Comparison of ENCODE assay signal across 1 cellular context in the genomic region with DNA sequence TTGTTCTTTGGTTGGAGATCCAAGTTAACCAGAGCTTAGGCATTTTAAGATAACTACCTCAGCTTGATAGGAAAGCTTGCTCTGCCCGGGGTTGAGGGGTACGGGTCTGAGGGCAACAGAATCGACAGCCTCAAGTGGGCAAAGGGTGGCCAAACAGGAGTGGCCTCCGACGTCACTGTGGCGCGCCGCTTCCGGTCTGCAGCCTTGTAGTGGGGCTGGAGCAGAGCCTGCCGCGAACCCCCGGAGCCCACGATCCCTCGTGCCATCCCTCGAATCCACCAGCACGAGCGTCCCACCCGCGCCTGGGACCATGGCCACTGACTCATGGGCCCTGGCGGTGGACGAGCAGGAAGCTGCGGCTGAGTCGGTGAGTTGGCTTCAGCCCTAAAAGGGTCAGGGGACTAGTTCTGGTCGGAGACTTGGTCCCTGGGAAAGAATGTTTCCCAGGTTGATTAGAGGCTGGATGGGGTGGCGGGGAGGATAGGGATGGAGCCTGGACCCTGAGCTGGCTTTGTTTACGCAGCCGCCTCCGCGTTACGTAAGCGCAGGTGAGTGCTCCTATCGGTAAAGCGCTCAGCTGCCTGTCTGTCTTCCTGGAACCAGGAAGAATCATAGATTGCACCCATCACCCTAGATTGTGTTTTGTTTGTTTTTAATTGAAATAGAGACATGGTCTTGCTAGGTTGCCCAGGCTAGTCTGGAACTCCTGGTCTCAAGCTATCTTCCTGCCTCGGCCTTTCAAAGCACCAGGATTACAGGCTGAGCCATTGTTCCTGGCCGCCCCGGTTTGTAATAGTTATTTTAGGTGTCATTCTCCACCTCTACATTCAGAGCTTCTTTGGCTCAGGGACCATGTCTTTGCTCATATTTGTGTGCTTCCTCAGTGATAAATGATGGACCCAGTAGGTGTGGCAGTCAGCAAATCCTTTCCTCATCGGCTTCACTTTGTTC.
TF ChIP-seq lines count a peak whose summit lies in the region.

A gene (plus strand): TSS at position 199 of the 951 bp plus-strand sequence. CDS start 112 bp downstream, at position 311.

TF ChIP-seq in K562, 482 proteins besides CTCF, POLR2A, EP300 and RAD21 (continued from another document and continues in another):
- TF ChIP-seq, protein P1, sequence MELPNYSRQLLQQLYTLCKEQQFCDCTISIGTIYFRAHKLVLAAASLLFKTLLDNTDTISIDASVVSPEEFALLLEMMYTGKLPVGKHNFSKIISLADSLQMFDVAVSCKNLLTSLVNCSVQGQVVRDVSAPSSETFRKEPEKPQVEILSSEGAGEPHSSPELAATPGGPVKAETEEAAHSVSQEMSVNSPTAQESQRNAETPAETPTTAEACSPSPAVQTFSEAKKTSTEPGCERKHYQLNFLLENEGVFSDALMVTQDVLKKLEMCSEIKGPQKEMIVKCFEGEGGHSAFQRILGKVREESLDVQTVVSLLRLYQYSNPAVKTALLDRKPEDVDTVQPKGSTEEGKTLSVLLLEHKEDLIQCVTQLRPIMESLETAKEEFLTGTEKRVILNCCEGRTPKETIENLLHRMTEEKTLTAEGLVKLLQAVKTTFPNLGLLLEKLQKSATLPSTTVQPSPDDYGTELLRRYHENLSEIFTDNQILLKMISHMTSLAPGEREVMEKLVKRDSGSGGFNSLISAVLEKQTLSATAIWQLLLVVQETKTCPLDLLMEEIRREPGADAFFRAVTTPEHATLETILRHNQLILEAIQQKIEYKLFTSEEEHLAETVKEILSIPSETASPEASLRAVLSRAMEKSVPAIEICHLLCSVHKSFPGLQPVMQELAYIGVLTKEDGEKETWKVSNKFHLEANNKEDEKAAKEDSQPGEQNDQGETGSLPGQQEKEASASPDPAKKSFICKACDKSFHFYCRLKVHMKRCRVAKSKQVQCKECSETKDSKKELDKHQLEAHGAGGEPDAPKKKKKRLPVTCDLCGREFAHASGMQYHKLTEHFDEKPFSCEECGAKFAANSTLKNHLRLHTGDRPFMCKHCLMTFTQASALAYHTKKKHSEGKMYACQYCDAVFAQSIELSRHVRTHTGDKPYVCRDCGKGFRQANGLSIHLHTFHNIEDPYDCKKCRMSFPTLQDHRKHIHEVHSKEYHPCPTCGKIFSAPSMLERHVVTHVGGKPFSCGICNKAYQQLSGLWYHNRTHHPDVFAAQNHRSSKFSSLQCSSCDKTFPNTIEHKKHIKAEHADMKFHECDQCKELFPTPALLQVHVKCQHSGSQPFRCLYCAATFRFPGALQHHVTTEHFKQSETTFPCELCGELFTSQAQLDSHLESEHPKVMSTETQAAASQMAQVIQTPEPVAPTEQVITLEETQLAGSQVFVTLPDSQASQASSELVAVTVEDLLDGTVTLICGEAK (IDR thresholded peaks at IDR 0.05) = peak; percentile 73
- TF ChIP-seq, protein P1 (CRISPR knock-in tag; IDR thresholded peaks at IDR 0.05) = no peak
- TF ChIP-seq TRIM24 (IDR thresholded peaks at IDR 0.05) = peak in 1 of 2 experiments; percentile 41; a peak in 1 of 4 replicates
- peak; percentile 40; the same call in 1 of the 2 replicates for TF ChIP-seq CXXC5 (CRISPR knock-in tag; IDR thresholded peaks at IDR 0.05)
- peak; percentile 88 for TF ChIP-seq GABPB1 (CRISPR knock-in tag; IDR thresholded peaks at IDR 0.05)
- TF ChIP-seq PHF8 (IDR thresholded peaks at IDR 0.05; ENCODE audit: borderline replicate concordance, low read length) = peak; percentile 91
- 0 out of 2 replicates have a peak, but pooled peaks have one; percentile 28 for TF ChIP-seq ZBTB17 (CRISPR knock-in tag; IDR thresholded peaks at IDR 0.05)
- peak; percentile 34 for TF ChIP-seq NFIC (IDR thresholded peaks at IDR 0.05)
- TF ChIP-seq NONO (IDR thresholded peaks at IDR 0.05; ENCODE audit: low read depth in 2 of 2, low read length in 1 of 2) = no peak
- peak; percentile 81 for TF ChIP-seq SUPT5H (IDR thresholded peaks at IDR 0.05)
- TF ChIP-seq, protein P2, sequence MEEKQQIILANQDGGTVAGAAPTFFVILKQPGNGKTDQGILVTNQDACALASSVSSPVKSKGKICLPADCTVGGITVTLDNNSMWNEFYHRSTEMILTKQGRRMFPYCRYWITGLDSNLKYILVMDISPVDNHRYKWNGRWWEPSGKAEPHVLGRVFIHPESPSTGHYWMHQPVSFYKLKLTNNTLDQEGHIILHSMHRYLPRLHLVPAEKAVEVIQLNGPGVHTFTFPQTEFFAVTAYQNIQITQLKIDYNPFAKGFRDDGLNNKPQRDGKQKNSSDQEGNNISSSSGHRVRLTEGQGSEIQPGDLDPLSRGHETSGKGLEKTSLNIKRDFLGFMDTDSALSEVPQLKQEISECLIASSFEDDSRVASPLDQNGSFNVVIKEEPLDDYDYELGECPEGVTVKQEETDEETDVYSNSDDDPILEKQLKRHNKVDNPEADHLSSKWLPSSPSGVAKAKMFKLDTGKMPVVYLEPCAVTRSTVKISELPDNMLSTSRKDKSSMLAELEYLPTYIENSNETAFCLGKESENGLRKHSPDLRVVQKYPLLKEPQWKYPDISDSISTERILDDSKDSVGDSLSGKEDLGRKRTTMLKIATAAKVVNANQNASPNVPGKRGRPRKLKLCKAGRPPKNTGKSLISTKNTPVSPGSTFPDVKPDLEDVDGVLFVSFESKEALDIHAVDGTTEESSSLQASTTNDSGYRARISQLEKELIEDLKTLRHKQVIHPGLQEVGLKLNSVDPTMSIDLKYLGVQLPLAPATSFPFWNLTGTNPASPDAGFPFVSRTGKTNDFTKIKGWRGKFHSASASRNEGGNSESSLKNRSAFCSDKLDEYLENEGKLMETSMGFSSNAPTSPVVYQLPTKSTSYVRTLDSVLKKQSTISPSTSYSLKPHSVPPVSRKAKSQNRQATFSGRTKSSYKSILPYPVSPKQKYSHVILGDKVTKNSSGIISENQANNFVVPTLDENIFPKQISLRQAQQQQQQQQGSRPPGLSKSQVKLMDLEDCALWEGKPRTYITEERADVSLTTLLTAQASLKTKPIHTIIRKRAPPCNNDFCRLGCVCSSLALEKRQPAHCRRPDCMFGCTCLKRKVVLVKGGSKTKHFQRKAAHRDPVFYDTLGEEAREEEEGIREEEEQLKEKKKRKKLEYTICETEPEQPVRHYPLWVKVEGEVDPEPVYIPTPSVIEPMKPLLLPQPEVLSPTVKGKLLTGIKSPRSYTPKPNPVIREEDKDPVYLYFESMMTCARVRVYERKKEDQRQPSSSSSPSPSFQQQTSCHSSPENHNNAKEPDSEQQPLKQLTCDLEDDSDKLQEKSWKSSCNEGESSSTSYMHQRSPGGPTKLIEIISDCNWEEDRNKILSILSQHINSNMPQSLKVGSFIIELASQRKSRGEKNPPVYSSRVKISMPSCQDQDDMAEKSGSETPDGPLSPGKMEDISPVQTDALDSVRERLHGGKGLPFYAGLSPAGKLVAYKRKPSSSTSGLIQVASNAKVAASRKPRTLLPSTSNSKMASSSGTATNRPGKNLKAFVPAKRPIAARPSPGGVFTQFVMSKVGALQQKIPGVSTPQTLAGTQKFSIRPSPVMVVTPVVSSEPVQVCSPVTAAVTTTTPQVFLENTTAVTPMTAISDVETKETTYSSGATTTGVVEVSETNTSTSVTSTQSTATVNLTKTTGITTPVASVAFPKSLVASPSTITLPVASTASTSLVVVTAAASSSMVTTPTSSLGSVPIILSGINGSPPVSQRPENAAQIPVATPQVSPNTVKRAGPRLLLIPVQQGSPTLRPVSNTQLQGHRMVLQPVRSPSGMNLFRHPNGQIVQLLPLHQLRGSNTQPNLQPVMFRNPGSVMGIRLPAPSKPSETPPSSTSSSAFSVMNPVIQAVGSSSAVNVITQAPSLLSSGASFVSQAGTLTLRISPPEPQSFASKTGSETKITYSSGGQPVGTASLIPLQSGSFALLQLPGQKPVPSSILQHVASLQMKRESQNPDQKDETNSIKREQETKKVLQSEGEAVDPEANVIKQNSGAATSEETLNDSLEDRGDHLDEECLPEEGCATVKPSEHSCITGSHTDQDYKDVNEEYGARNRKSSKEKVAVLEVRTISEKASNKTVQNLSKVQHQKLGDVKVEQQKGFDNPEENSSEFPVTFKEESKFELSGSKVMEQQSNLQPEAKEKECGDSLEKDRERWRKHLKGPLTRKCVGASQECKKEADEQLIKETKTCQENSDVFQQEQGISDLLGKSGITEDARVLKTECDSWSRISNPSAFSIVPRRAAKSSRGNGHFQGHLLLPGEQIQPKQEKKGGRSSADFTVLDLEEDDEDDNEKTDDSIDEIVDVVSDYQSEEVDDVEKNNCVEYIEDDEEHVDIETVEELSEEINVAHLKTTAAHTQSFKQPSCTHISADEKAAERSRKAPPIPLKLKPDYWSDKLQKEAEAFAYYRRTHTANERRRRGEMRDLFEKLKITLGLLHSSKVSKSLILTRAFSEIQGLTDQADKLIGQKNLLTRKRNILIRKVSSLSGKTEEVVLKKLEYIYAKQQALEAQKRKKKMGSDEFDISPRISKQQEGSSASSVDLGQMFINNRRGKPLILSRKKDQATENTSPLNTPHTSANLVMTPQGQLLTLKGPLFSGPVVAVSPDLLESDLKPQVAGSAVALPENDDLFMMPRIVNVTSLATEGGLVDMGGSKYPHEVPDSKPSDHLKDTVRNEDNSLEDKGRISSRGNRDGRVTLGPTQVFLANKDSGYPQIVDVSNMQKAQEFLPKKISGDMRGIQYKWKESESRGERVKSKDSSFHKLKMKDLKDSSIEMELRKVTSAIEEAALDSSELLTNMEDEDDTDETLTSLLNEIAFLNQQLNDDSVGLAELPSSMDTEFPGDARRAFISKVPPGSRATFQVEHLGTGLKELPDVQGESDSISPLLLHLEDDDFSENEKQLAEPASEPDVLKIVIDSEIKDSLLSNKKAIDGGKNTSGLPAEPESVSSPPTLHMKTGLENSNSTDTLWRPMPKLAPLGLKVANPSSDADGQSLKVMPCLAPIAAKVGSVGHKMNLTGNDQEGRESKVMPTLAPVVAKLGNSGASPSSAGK (IDR thresholded peaks at IDR 0.05) = peak; percentile 79
- TF ChIP-seq, protein P3, sequence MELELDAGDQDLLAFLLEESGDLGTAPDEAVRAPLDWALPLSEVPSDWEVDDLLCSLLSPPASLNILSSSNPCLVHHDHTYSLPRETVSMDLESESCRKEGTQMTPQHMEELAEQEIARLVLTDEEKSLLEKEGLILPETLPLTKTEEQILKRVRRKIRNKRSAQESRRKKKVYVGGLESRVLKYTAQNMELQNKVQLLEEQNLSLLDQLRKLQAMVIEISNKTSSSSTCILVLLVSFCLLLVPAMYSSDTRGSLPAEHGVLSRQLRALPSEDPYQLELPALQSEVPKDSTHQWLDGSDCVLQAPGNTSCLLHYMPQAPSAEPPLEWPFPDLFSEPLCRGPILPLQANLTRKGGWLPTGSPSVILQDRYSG (tag; conservative IDR thresholded peaks at IDR 0.05; ENCODE audit: low read depth) = 0 out of 2 replicates have a peak, but pooled peaks have one; percentile 48
- no peak for TF ChIP-seq NR2C2 (CRISPR knock-in tag; IDR thresholded peaks at IDR 0.05)
- TF ChIP-seq NR2C2 (tag; IDR thresholded peaks at IDR 0.05) = peak; percentile 37; the same call in 1 of the 2 replicates
- TF ChIP-seq SMARCA4 (IDR thresholded peaks at IDR 0.05) = 0 out of 2 replicates have a peak, but pooled peaks have one; percentile 29
- peak; percentile 51 for TF ChIP-seq SAP30 (IDR thresholded peaks at IDR 0.05; ENCODE audit: borderline replicate concordance, insufficient read depth, low read depth, low read length, poor library complexity, severe bottlenecking)
- peak; percentile 74 for TF ChIP-seq ZFX (CRISPR knock-in tag; IDR thresholded peaks at IDR 0.05)
- no peak for TF ChIP-seq ZZZ3 (IDR thresholded peaks at IDR 0.05)
- TF ChIP-seq POLR2B (IDR thresholded peaks at IDR 0.05; ENCODE audit: low read depth, partially characterized antibody) = peak; percentile 59
- no peak for TF ChIP-seq NFRKB (IDR thresholded peaks at IDR 0.05; ENCODE audit: low read depth)
- peak in 1 of 2 experiments; percentile 50; a peak in 1 of 4 replicates for TF ChIP-seq FOXK2 (conservative IDR thresholded peaks at IDR 0.05 in 1 of 2, IDR thresholded peaks at IDR 0.05 in 1 of 2; ENCODE audit: low read depth in 2 of 2)
- TF ChIP-seq RB1 (IDR thresholded peaks at IDR 0.05; ENCODE audit: low read depth) = peak; percentile 11; the same call in 1 of the 2 replicates
- peak; percentile 83 for TF ChIP-seq ETV1 (tag; conservative IDR thresholded peaks at IDR 0.05; ENCODE audit: low read depth)
- no peak for TF ChIP-seq WHSC1 (IDR thresholded peaks at IDR 0.05; ENCODE audit: low read length)
- TF ChIP-seq MAFG (tag; conservative IDR thresholded peaks at IDR 0.05) = no peak
- TF ChIP-seq NCOA6 (IDR thresholded peaks at IDR 0.05) = no peak
- no peak for TF ChIP-seq ZBED1 (IDR thresholded peaks at IDR 0.05)
- TF ChIP-seq CCNT2 (IDR thresholded peaks at IDR 0.05; ENCODE audit: borderline replicate concordance, extremely low read depth, insufficient read length, low read depth, low read length) = no peak
- TF ChIP-seq CREB1 (IDR thresholded peaks at IDR 0.05) = peak; percentile 88
- peak; percentile 91 for TF ChIP-seq CREB1 (CRISPR knock-in tag; IDR thresholded peaks at IDR 0.05)
- TF ChIP-seq EGR1 (conservative IDR thresholded peaks at IDR 0.05) = 0 out of 2 replicates have a peak, but pooled peaks have one; percentile 27
- no peak for TF ChIP-seq ESRRA (IDR thresholded peaks at IDR 0.05; ENCODE audit: borderline replicate concordance, low read depth)
- TF ChIP-seq, protein P4, sequence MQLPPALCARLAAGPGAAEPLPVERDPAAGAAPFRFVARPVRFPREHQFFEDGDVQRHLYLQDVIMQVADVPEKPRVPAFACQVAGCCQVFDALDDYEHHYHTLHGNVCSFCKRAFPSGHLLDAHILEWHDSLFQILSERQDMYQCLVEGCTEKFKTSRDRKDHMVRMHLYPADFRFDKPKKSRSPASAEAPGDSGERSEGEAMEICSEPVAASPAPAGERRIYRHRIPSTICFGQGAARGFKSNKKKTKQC (CRISPR knock-in tag; IDR thresholded peaks at IDR 0.05) = peak; percentile 39; the same call in 1 of the 2 replicates
- TF ChIP-seq NRF1 (conservative IDR thresholded peaks at IDR 0.05 in 1 of 2, IDR thresholded peaks at IDR 0.05 in 1 of 2) = peak in 1 of 2 experiments; percentile 37; a peak in 1 of 4 replicates
- 0 out of 2 replicates have a peak, but pooled peaks have one; percentile 62 for TF ChIP-seq GTF2F1 (IDR thresholded peaks at IDR 0.05; ENCODE audit: low read depth, low read length)
